Comparison of ENCODE assay signal across 11 cellular contexts in the genomic region with DNA sequence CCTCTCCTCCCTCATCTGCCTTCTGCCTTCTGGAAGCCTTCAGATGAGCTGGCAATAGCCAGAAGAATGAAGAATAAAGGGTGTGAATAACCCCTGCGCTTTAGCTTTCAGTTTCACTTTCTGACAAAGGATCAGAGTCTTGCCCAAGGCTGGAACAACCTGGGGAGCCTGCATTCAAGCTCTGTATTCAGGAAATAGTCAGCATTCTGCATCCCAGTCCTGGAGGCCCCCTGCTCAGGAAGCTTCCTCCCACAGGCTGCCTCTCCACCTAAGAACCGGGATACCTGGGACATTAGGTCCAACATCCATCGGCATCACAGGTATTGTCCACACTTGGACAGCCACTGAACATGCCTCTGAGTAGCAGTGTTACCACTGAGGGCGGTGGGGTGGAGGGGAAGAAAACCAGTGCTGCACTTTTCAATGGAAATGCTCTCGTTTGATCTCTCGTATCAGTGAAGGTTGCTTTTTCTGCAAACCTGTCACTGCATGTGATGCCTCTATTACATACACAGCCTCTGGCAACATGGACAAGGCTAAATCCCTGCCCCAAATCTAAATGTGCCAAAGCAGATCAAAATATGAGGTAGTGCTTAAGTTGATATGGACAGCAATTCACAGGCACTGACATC. TPM values are rescaled to one million over a fixed set of nuclear protein-coding genes. Genes with fewer than 3 reads are reported as not detected.
A peak's percentile ranks its signal among the peaks of the same experiment; 100 is the strongest.
DNase-seq lines count a peak whose midpoint lies in the region; ATAC-seq and TF ChIP-seq lines count a peak whose summit lies in the region.
"Had no signal": no experiment of that assay in that cellular context is flagged by ENCODE, and none has a peak within 500 bp of the region (broad histone marks: within the 10 kb centered on the region; RNA-seq: fewer than 3 reads in every experiment).

No MANE protein-coding gene starts in this region.

- no peaks in the 10 kb centered on the region for H3K36me3 ChIP-seq in brain microvascular endothelial cell (replicated peaks)
- no peaks in the 10 kb centered on the region for H3K36me3 ChIP-seq in mesenchymal stem cell (ENCODE audit: control insufficient read depth in 1 of 2, insufficient read depth in 2 of 2, low read depth in 1 of 2, low read length in 2 of 2)

- no peak overlapping the region for H2BK120ac ChIP-seq in mesenchymal stem cell (ENCODE audit: low read depth, low read length)

- H3K79me1 ChIP-seq in mesenchymal stem cell (replicated peaks; ENCODE audit: low read length, poor library complexity, severe bottlenecking) = no peaks in the 10 kb centered on the region

- no peak overlapping the region for H3K4me2 ChIP-seq in mesenchymal stem cell (ENCODE audit: low read length, poor library complexity, severe bottlenecking)

- H2AK5ac ChIP-seq in mesenchymal stem cell (ENCODE audit: low read length, severe bottlenecking) = no peak overlapping the region

- peak overlapping the region; percentile 46 for H2AFZ ChIP-seq in mesenchymal stem cell (ENCODE audit: low read depth, low read length)

- in situ Hi-C loops in brain microvascular endothelial cell (cut with HindIII; ENCODE audit: low pct_ligation_motif_present, low sequenced_read_pairs) = no loop called here

- peak overlapping the region in 1 of 2 experiments; percentile 68 for H3K14ac ChIP-seq in mesenchymal stem cell (ENCODE audit: low read length in 2 of 2)

- peak; percentile 47 for ATAC-seq in GM18868 (IDR thresholded peaks at IDR 0.05; ENCODE audit: unreplicated experiment)
- no peak for ATAC-seq in HG02884 (IDR thresholded peaks at IDR 0.05; ENCODE audit: unreplicated experiment)

- no peak overlapping the region for H2BK15ac ChIP-seq in mesenchymal stem cell (ENCODE audit: low read depth, poor library complexity, severe bottlenecking)

- no peak for TF ChIP-seq CTCF in brain microvascular endothelial cell (IDR thresholded peaks at IDR 0.05; ENCODE audit: low read depth, low read length, missing control alignments)

- H3K23ac ChIP-seq in mesenchymal stem cell (ENCODE audit: low read length in 2 of 2) = no peak overlapping the region

- no peak overlapping the region for H2BK12ac ChIP-seq in mesenchymal stem cell (ENCODE audit: low read length in 2 of 2)

- H3K27ac ChIP-seq in brain microvascular endothelial cell (no peak overlapping the region), mesenchymal stem cell (ENCODE audit: low read length, poor library complexity, severe bottlenecking) (no peak overlapping the region)

- DNase-seq in HPDE6-E6E7 (ENCODE audit: extremely low spot score) (peak; percentile 62), brain microvascular endothelial cell (peak; percentile 16), mesenchymal stem cell (peak; percentile 34), NCI-H1105 (lab: John Stamatoyannopoulos, UW) (no peak), nucleus accumbens (lab: John Stamatoyannopoulos, UW) (no peak)
- no peak for DNase-seq in stimulated activated CD4-positive, alpha-beta T cell treated with anti-CD3 and anti-CD28 coated beads, Interleukin-2, amount 100 ng/mL, for 48 hours
- DNase-seq: activated naive CD8-positive, alpha-beta T cell treated with anti-CD3 and anti-CD28 coated beads for 36 hours; islet precursor cell; stimulated activated CD4-positive, alpha-beta T cell treated with anti-CD3 and anti-CD28 coated beads, Interleukin-4, amount 100 ng/mL, for 4 hours had no signal

- H3K18ac ChIP-seq in mesenchymal stem cell (ENCODE audit: low read depth in 1 of 2, low read length in 2 of 2) = no peak overlapping the region

- H3K9me3 ChIP-seq in mesenchymal stem cell (ENCODE audit: control insufficient read depth, low read length) = no peaks in the 10 kb centered on the region

- H3K4me3 ChIP-seq in brain microvascular endothelial cell (ENCODE audit: low read depth, low read length) = no peak overlapping the region
- peak overlapping the region in 1 of 2 experiments; percentile 45 for H3K4me3 ChIP-seq in mesenchymal stem cell (ENCODE audit: insufficient read depth in 1 of 2, low read depth in 1 of 2, low read length in 2 of 2)

- H3K4ac ChIP-seq in mesenchymal stem cell (ENCODE audit: low read depth in 1 of 2, low read length in 2 of 2) = no peak overlapping the region

- H3K27me3 ChIP-seq in brain microvascular endothelial cell (replicated peaks) (peaks cover 2% of the 10 kb centered on the region), mesenchymal stem cell (ENCODE audit: control insufficient read depth in 1 of 2, insufficient read depth in 1 of 2, low read length in 2 of 2) (no peaks in the 10 kb centered on the region)

- peak overlapping the region; percentile 5 for H3K9ac ChIP-seq in mesenchymal stem cell (ENCODE audit: low read length)

- H3K4me1 ChIP-seq in mesenchymal stem cell (ENCODE audit: control insufficient read depth, insufficient read depth, low read depth, low read length) = peaks cover 1% of the 10 kb centered on the region

- H4K91ac ChIP-seq in mesenchymal stem cell (ENCODE audit: low read length) = no peak overlapping the region

- no peak overlapping the region for H2BK5ac ChIP-seq in mesenchymal stem cell (ENCODE audit: low read depth, low read length, poor library complexity, severe bottlenecking)

- WGBS in mesenchymal stem cell = 35% methylated on average over 6 of the region's 6 CpGs

- H4K8ac ChIP-seq in mesenchymal stem cell (ENCODE audit: low read length) = no peak overlapping the region

RNA-seq across cellular contexts. Expression of gene ACO1, which starts 39.8 kb away (rescaled TPM):
- polyA plus RNA-seq in mesenchymal stem cell (2013, experiment 1 of 2) = 49.5 TPM
- polyA plus RNA-seq in mesenchymal stem cell (2013, experiment 2 of 2) = 50.6 TPM

Comparison
In these comparisons a context has a peak if more than half of its experiments do, and no peak if none do; other contexts are left out.
1. DNase-seq: peak in HPDE6-E6E7 (single experiment), brain microvascular endothelial cell (single experiment) and mesenchymal stem cell (single experiment); none in NCI-H1105 (single experiment), nucleus accumbens (0 of 56) and stimulated activated CD4-positive, alpha-beta T cell treated with anti-CD3 and anti-CD28 coated beads, Interleukin-2, amount 100 ng/mL, for 48 hours (0 of 2).